Comparison of ENCODE assay signal across 1 cellular context in genomic region chr10:103183991-103184451, GRCh38.
TF ChIP-seq lines count a peak whose summit lies in the region.

No MANE protein-coding gene starts in this region.

TF ChIP-seq in H1, 55 proteins besides CTCF, POLR2A, EP300 and RAD21:
- peak; percentile 78; the same call in 1 of the 2 replicates for TF ChIP-seq TEAD4 (IDR thresholded peaks at IDR 0.05; ENCODE audit: low read depth, low read length)
TF ChIP-seq in H1: peak in this region for 1; not testable (repeated sequence) for 54.
